In the genomic region with DNA sequence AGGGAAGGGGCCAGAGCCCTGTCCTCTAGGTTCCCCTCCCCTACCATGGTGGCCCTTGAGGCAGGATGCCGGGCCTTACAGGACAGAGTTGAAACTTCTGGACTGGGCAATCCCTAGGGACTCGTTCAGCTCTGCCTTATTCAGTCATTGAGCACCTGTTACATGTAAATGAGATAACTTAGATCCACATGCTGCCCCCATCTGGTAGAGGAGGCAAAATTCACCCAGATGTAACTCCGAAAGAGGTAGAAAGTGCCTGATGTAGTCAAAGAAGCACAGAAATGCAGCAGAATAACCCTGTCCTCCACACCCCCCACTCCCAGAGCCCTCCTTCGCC, we compare ENCODE assay signal across 8 cellular contexts. TPM values are rescaled to one million over a fixed set of nuclear protein-coding genes. Genes with fewer than 3 reads are reported as not detected.
DNase-seq lines count a peak whose midpoint lies in the region; ATAC-seq and TF ChIP-seq lines count a peak whose summit lies in the region.

No MANE protein-coding gene starts in this region.

- H3K27me3 Mint-ChIP-seq in Caco-2 (ENCODE audit: insufficient read depth, unreplicated experiment) (peaks cover 29% of the 10 kb centered on the region), type B pancreatic cell (peaks cover 65% of the 10 kb centered on the region)
- H3K27me3 Mint-ChIP-seq in activated CD8-positive, alpha-beta T cell treated with anti-CD3 and anti-CD28 coated beads, Interleukin-2, amount 10 ng/mL, durations not matched to agents 7 days and 5 days (ENCODE audit: low read depth), result peaks cover 53% of the 10 kb centered on the region

- no peak for TF ChIP-seq EP300 in esophagus muscularis mucosa (IDR thresholded peaks at IDR 0.05)

- H3K36me3 Mint-ChIP-seq in Caco-2 (ENCODE audit: insufficient read depth, unreplicated experiment), result peaks cover 10% of the 10 kb centered on the region
- H3K36me3 Mint-ChIP-seq in activated CD8-positive, alpha-beta T cell treated with anti-CD3 and anti-CD28 coated beads, Interleukin-2, amount 10 ng/mL, durations not matched to agents 7 days and 5 days (ENCODE audit: low read depth), result no peaks in the 10 kb centered on the region
- no peaks in the 10 kb centered on the region for H3K36me3 Mint-ChIP-seq in type B pancreatic cell

- DNase-seq in Caco-2 (peak; percentile 77 to 78), NCI-H510A (lab: John Stamatoyannopoulos, UW) (peak; percentile 61), esophagus muscularis mucosa (ENCODE audit: extremely low spot score) (no peak), myocyte (ENCODE audit: low read depth) (peak; percentile 84), type B pancreatic cell (ENCODE audit: extremely low spot score, unreplicated experiment) (no peak)
- peak; percentile 73 for DNase-seq in activated CD8-positive, alpha-beta T cell treated with anti-CD3 and anti-CD28 coated beads, Interleukin-2, amount 10 ng/mL, durations not matched to agents 7 days and 5 days

- TF ChIP-seq CTCF in Caco-2 (IDR thresholded peaks at IDR 0.05; ENCODE audit: insufficient read depth in 1 of 2, low read depth in 1 of 2, low read length in 1 of 2, severe bottlenecking in 1 of 2, unreplicated experiment in 1 of 2) (peak; percentile 66 to 74), esophagus muscularis mucosa (IDR thresholded peaks at IDR 0.05) (peak; percentile 60 to 72 (median 62)), type B pancreatic cell (conservative IDR thresholded peaks at IDR 0.05) (peak; percentile 79)

- H3K27me3 ChIP-seq in Caco-2 (replicated peaks; ENCODE audit: control insufficient read depth, insufficient read depth, low read length) (peaks cover 3% of the 10 kb centered on the region), esophagus muscularis mucosa (no peaks in the 10 kb centered on the region)

- H3K4me1 ChIP-seq in Caco-2, result peaks cover 7% of the 10 kb centered on the region; the same call in 1 of the 2 replicates
- peaks cover 17 to 33% (median 27%) of the 10 kb centered on the region in 4 donors for H3K4me1 ChIP-seq in esophagus muscularis mucosa

- peak overlapping the region in 3 of 4 donors; percentile 66 to 78 (median 77) for H3K27ac ChIP-seq in esophagus muscularis mucosa (replicated peaks in 1 of 4)

- ATAC-seq in GM19438 (IDR thresholded peaks at IDR 0.05; ENCODE audit: low read depth, unreplicated experiment), result peak; percentile 72
- ATAC-seq in HG03571 (IDR thresholded peaks at IDR 0.05; ENCODE audit: unreplicated experiment), result peak; percentile 46
- ATAC-seq in activated CD8-positive, alpha-beta T cell treated with anti-CD3 and anti-CD28 coated beads, Interleukin-2, amount 10 ng/mL, durations not matched to agents 7 days and 5 days, result peak; percentile 83

- no TSS peak for BruUV-seq in Caco-2 (replicated peaks; lab: Mats Ljungman, UMichigan)

- CTCF ChIA-PET in Caco-2 (lab: Charles Lee), result interaction anchor here (0.5 to 1.0 kb wide), 5 partner anchors 11 to 58 kb away, joined by 3 to 5 read pairs (median 4); no protein-coding TSS in a partner anchor
- CTCF ChIA-PET in activated CD8-positive, alpha-beta T cell treated with anti-CD3 and anti-CD28 coated beads, Interleukin-2, amount 10 ng/mL, durations not matched to agents 7 days and 5 days (lab: Charles Lee), result interaction anchor here (0.7 to 1.8 kb wide), 12 partner anchors 17 to 220 kb away, joined by 3 to 10 read pairs (median 4); no protein-coding TSS in a partner anchor

- H3K27ac Mint-ChIP-seq in Caco-2 (ENCODE audit: unreplicated experiment), result no peak overlapping the region
- H3K27ac Mint-ChIP-seq in activated CD8-positive, alpha-beta T cell treated with anti-CD3 and anti-CD28 coated beads, Interleukin-2, amount 10 ng/mL, durations not matched to agents 7 days and 5 days, result no peak overlapping the region
- peak overlapping the region; percentile 82 for H3K27ac Mint-ChIP-seq in type B pancreatic cell

- WGBS in esophagus muscularis mucosa, result 12% methylated on average over 4 of the region's 4 CpGs

- POLR2A ChIA-PET in Caco-2 (lab: Charles Lee), result no interaction called here
- POLR2A ChIA-PET in activated CD8-positive, alpha-beta T cell treated with anti-CD3 and anti-CD28 coated beads, Interleukin-2, amount 10 ng/mL, durations not matched to agents 7 days and 5 days (lab: Charles Lee), result no interaction called here

- H3K4me1 Mint-ChIP-seq in Caco-2 (ENCODE audit: low read depth, unreplicated experiment) (peaks cover 9% of the 10 kb centered on the region), type B pancreatic cell (ENCODE audit: unreplicated experiment) (peaks cover 21% of the 10 kb centered on the region)
- peaks cover 18% of the 10 kb centered on the region for H3K4me1 Mint-ChIP-seq in activated CD8-positive, alpha-beta T cell treated with anti-CD3 and anti-CD28 coated beads, Interleukin-2, amount 10 ng/mL, durations not matched to agents 7 days and 5 days (ENCODE audit: low read depth)

- peaks cover 14% of the 10 kb centered on the region for H3K9me3 ChIP-seq in Caco-2
- peaks cover 0 to 4% (median 0%) of the 10 kb centered on the region in 4 donors for H3K9me3 ChIP-seq in esophagus muscularis mucosa

- H3K9me3 Mint-ChIP-seq in Caco-2 (ENCODE audit: unreplicated experiment) (peaks cover 13% of the 10 kb centered on the region), type B pancreatic cell (peaks cover 9% of the 10 kb centered on the region)
- H3K9me3 Mint-ChIP-seq in activated CD8-positive, alpha-beta T cell treated with anti-CD3 and anti-CD28 coated beads, Interleukin-2, amount 10 ng/mL, durations not matched to agents 7 days and 5 days (ENCODE audit: insufficient read depth), result no peaks in the 10 kb centered on the region

- no peak for TF ChIP-seq POLR2A in esophagus muscularis mucosa (IDR thresholded peaks at IDR 0.05; ENCODE audit: low read depth)

- H3K4me3 ChIP-seq in Caco-2 (ENCODE audit: low read depth, low read length), result no peak overlapping the region
- H3K4me3 ChIP-seq in esophagus muscularis mucosa, result peak overlapping the region; percentile 61 to 76 (median 66)

- H3K36me3 ChIP-seq in Caco-2 (ENCODE audit: control insufficient read depth, insufficient read depth, low read length) (no peaks in the 10 kb centered on the region), esophagus muscularis mucosa (no peaks in the 10 kb centered on the region)

- peak overlapping the region; percentile 69 for H3K4me3 Mint-ChIP-seq in Caco-2 (ENCODE audit: unreplicated experiment)
- peak overlapping the region; percentile 47 for H3K4me3 Mint-ChIP-seq in activated CD8-positive, alpha-beta T cell treated with anti-CD3 and anti-CD28 coated beads, Interleukin-2, amount 10 ng/mL, durations not matched to agents 7 days and 5 days
- H3K4me3 Mint-ChIP-seq in type B pancreatic cell, result peak overlapping the region; percentile 90

- intact Hi-C loops in Caco-2 (cut with micrococcal nuclease; ENCODE audit: unreplicated experiment), result loop anchor here (1.0 kb wide), 1 partner anchor 35 kb away; no protein-coding TSS in a partner anchor
- intact Hi-C loops in esophagus muscularis mucosa (cut with DNase I), result no loop called here

RNA-seq across cellular contexts. Expression of gene GGTA1, which starts 1.5 kb away (rescaled TPM):
- total RNA-seq in Caco-2 (2022) (not detected in 2 replicates), esophagus muscularis mucosa (10 to 100 TPM in 2 of 4 donors, 1 to 10 TPM in 2; 5.6 to 18.7 (median 9.5) TPM), myocyte (not detected in 2 replicates), type B pancreatic cell (ENCODE audit: low replicate concordance) (not detected in 2 replicates)
- total RNA-seq in activated CD8-positive, alpha-beta T cell treated with anti-CD3 and anti-CD28 coated beads, Interleukin-2, amount 10 ng/mL, durations not matched to agents 7 days and 5 days, result not detected
- not detected for polyA plus RNA-seq in myocyte (2012)

Comparison
In these comparisons a context has a peak if more than half of its experiments do, and no peak if none do; other contexts are left out.
1. DNase-seq: peak in Caco-2 (2 of 2), NCI-H510A (single experiment), activated CD8-positive, alpha-beta T cell treated with anti-CD3 and anti-CD28 coated beads, Interleukin-2, amount 10 ng/mL, durations not matched to agents 7 days and 5 days (single experiment) and myocyte (single experiment); none in esophagus muscularis mucosa (single experiment) and type B pancreatic cell (single experiment).
2. Peak in every context shown above with its lines, with median percentiles within 50 percentile points of each other: H3K4me3 Mint-ChIP-seq, CTCF ChIP-seq and ATAC-seq.